In genomic region chr16:27341549-27341948, GRCh38 we compare ENCODE assay signal across 14 cellular contexts.
"Had no signal": no experiment of that assay in that cellular context is flagged by ENCODE, and none has a peak within 500 bp of the region (broad histone marks: within the 10 kb centered on the region; RNA-seq: fewer than 3 reads in every experiment).

No MANE protein-coding gene starts in this region.

- H3K27me3 ChIP-seq: breast epithelium, foreskin keratinocyte, sigmoid colon had no signal

- DNase-seq: activated CD4-positive, CD25-positive, alpha-beta regulatory T cell; activated effector memory CD4-positive, alpha-beta T cell treated with anti-CD3 and anti-CD28 coated beads, Interleukin-2, amount 50 U/mL, for 16 hours; activated naive CD8-positive, alpha-beta T cell treated with anti-CD3 and anti-CD28 coated beads, Interleukin-2, amount 10 ng/mL, durations not matched to agents 7 days and 5 days; aorta; foreskin keratinocyte; head of caudate nucleus; left colon; sigmoid colon; stimulated activated CD4-positive, alpha-beta T cell treated with anti-CD3 and anti-CD28 coated beads, Interleukin-2, amount 100 ng/mL, for 24 hours; stimulated activated naive CD4-positive, alpha-beta T cell treated with Interleukin-2 at 50 U/mL for 16 hours had no signal

- H3K4me1 Mint-ChIP-seq: nephron had no signal

- H3K4me3 ChIP-seq: breast epithelium, lung, sigmoid colon had no signal

- H3K4me3 Mint-ChIP-seq: activated naive CD8-positive, alpha-beta T cell treated with anti-CD3 and anti-CD28 coated beads, Interleukin-2, amount 10 ng/mL, durations not matched to agents 7 days and 5 days; nephron; type B pancreatic cell had no signal

- H3K9me3 Mint-ChIP-seq: activated naive CD8-positive, alpha-beta T cell treated with anti-CD3 and anti-CD28 coated beads, Interleukin-2, amount 10 ng/mL, durations not matched to agents 7 days and 5 days; nephron; type B pancreatic cell had no signal

- H3K27me3 Mint-ChIP-seq: activated naive CD8-positive, alpha-beta T cell treated with anti-CD3 and anti-CD28 coated beads, Interleukin-2, amount 10 ng/mL, durations not matched to agents 7 days and 5 days; type B pancreatic cell had no signal

- H3K9me3 ChIP-seq: breast epithelium, sigmoid colon had no signal

- H3K27ac ChIP-seq: breast epithelium, foreskin keratinocyte had no signal

- H3K36me3 ChIP-seq: breast epithelium had no signal

- H3K4me1 ChIP-seq: breast epithelium, foreskin keratinocyte had no signal

- H3K27ac Mint-ChIP-seq: nephron, type B pancreatic cell had no signal

- ATAC-seq: foreskin keratinocyte, left colon had no signal
